In the genomic region with DNA sequence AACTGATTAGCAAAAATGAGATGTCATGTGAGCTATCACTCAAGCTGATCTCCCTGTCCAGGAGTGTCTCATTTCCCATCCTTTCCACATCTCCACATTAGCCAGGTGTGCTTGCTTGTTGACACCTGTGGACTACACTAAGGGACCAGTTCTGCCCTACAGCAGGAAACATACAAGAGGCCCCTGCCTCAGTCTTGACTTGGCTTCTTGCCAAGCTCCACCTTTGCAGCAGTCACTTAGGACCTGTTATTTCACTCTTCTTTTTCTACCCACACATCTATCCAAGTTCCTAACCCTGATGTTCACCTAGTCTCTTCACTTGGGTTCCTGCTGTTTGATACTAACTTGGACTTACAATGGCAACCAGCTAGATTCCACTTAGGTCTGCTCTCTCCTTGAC, we compare ENCODE assay signal across 1 cellular context.
TF ChIP-seq lines count a peak whose summit lies in the region.

No MANE protein-coding gene starts in this region.

TF ChIP-seq in SK-N-SH treated with all-trans-retinoic acid at 6 μM for 48 hours, 23 proteins besides CTCF, POLR2A, EP300 and RAD21 (continued from another document):
- TF ChIP-seq, protein P1, sequence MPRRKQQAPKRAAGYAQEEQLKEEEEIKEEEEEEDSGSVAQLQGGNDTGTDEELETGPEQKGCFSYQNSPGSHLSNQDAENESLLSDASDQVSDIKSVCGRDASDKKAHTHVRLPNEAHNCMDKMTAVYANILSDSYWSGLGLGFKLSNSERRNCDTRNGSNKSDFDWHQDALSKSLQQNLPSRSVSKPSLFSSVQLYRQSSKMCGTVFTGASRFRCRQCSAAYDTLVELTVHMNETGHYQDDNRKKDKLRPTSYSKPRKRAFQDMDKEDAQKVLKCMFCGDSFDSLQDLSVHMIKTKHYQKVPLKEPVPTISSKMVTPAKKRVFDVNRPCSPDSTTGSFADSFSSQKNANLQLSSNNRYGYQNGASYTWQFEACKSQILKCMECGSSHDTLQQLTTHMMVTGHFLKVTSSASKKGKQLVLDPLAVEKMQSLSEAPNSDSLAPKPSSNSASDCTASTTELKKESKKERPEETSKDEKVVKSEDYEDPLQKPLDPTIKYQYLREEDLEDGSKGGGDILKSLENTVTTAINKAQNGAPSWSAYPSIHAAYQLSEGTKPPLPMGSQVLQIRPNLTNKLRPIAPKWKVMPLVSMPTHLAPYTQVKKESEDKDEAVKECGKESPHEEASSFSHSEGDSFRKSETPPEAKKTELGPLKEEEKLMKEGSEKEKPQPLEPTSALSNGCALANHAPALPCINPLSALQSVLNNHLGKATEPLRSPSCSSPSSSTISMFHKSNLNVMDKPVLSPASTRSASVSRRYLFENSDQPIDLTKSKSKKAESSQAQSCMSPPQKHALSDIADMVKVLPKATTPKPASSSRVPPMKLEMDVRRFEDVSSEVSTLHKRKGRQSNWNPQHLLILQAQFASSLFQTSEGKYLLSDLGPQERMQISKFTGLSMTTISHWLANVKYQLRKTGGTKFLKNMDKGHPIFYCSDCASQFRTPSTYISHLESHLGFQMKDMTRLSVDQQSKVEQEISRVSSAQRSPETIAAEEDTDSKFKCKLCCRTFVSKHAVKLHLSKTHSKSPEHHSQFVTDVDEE (CRISPR knock-in tag; IDR thresholded peaks at IDR 0.05) = no peak
- TF ChIP-seq CSDC2 (CRISPR knock-in tag; IDR thresholded peaks at IDR 0.05) = no peak
- TF ChIP-seq, protein P2, sequence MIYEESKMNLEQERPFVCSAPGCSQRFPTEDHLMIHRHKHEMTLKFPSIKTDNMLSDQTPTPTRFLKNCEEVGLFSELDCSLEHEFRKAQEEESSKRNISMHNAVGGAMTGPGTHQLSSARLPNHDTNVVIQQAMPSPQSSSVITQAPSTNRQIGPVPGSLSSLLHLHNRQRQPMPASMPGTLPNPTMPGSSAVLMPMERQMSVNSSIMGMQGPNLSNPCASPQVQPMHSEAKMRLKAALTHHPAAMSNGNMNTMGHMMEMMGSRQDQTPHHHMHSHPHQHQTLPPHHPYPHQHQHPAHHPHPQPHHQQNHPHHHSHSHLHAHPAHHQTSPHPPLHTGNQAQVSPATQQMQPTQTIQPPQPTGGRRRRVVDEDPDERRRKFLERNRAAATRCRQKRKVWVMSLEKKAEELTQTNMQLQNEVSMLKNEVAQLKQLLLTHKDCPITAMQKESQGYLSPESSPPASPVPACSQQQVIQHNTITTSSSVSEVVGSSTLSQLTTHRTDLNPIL (CRISPR knock-in tag; IDR thresholded peaks at IDR 0.05; ENCODE audit: low read depth) = no peak
- TF ChIP-seq, protein P3, sequence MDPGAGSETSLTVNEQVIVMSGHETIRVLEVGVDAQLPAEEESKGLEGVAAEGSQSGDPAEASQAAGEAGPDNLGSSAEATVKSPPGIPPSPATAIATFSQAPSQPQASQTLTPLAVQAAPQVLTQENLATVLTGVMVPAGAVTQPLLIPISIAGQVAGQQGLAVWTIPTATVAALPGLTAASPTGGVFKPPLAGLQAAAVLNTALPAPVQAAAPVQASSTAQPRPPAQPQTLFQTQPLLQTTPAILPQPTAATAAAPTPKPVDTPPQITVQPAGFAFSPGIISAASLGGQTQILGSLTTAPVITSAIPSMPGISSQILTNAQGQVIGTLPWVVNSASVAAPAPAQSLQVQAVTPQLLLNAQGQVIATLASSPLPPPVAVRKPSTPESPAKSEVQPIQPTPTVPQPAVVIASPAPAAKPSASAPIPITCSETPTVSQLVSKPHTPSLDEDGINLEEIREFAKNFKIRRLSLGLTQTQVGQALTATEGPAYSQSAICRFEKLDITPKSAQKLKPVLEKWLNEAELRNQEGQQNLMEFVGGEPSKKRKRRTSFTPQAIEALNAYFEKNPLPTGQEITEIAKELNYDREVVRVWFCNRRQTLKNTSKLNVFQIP (CRISPR knock-in tag; IDR thresholded peaks at IDR 0.05; ENCODE audit: borderline replicate concordance, low read depth) = no peak
- TF ChIP-seq RARB (CRISPR knock-in tag; IDR thresholded peaks at IDR 0.05) = no peak
